Comparison of ENCODE assay signal across 17 cellular contexts in genomic region chr11:107224836-107225235, GRCh38.
DNase-seq lines count a peak whose midpoint lies in the region; ATAC-seq and TF ChIP-seq lines count a peak whose summit lies in the region.
"Had no signal": no experiment of that assay in that cellular context is flagged by ENCODE, and none has a peak within 500 bp of the region (broad histone marks: within the 10 kb centered on the region; RNA-seq: fewer than 3 reads in every experiment).

No MANE protein-coding gene starts in this region.

- no peaks in the 10 kb centered on the region for H3K27me3 ChIP-seq in CD8-positive, alpha-beta T cell (ENCODE audit: insufficient read depth, low read length)
- H3K27me3 ChIP-seq: BE2C, BLaER1 had no signal

- H3K27ac ChIP-seq in CD8-positive, alpha-beta T cell (ENCODE audit: low read depth, low read length) = no peak overlapping the region
- H3K27ac ChIP-seq: BLaER1 had no signal

- H3K4me1 ChIP-seq in CD8-positive, alpha-beta T cell (ENCODE audit: insufficient read depth, low read length) = no peaks in the 10 kb centered on the region
- H3K4me1 ChIP-seq: BE2C, BLaER1, Caco-2 had no signal

- H3K4me1 Mint-ChIP-seq in stimulated activated memory B cell treated with anti-CD40 and anti-IgM and Interleukin-4, amounts not matched to agents 10 μg/mL and 1 μg/mL and 100 μg/mL, for 72 hours = no peaks in the 10 kb centered on the region
- no peaks in the 10 kb centered on the region for H3K4me1 Mint-ChIP-seq in CD8-positive, alpha-beta T cell (ENCODE audit: low read depth)
- H3K4me1 Mint-ChIP-seq: CD14-positive monocyte; CD4-positive, alpha-beta memory T cell; CD4-positive, CD25-positive, alpha-beta regulatory T cell had no signal

- H3K9me3 Mint-ChIP-seq in stimulated activated memory B cell treated with anti-CD40 and anti-IgM and Interleukin-4, amounts not matched to agents 10 μg/mL and 1 μg/mL and 100 μg/mL, for 72 hours = peaks cover 10% of the 10 kb centered on the region
- peaks cover 5% of the 10 kb centered on the region for H3K9me3 Mint-ChIP-seq in CD8-positive, alpha-beta T cell

- POLR2A ChIA-PET in CD8-positive, alpha-beta T cell (lab: Charles Lee) = no interaction called here

- H3K27ac Mint-ChIP-seq in stimulated activated memory B cell treated with anti-CD40 and anti-IgM and Interleukin-4, amounts not matched to agents 10 μg/mL and 1 μg/mL and 100 μg/mL, for 72 hours = no peak overlapping the region
- no peak overlapping the region for H3K27ac Mint-ChIP-seq in CD8-positive, alpha-beta T cell
- H3K27ac Mint-ChIP-seq: CD14-positive monocyte; CD4-positive, alpha-beta memory T cell; CD4-positive, CD25-positive, alpha-beta regulatory T cell had no signal

- intact Hi-C loops in CD8-positive, alpha-beta T cell (cut with DNase I, micrococcal nuclease) = no loop called here

- TF ChIP-seq CTCF in LNCaP clone FGC (IDR thresholded peaks at IDR 0.05; ENCODE audit: control insufficient read depth, extremely low read depth, insufficient read depth) = no peak
- TF ChIP-seq CTCF in CD8-positive, alpha-beta T cell (IDR thresholded peaks at IDR 0.05) = no peak

- H3K4me3 ChIP-seq in LNCaP clone FGC (ENCODE audit: low read depth, low read length) = no peak overlapping the region
- H3K4me3 ChIP-seq in CD8-positive, alpha-beta T cell (ENCODE audit: low read depth, low read length) = no peak overlapping the region
- H3K4me3 ChIP-seq: BLaER1 had no signal

- H3K9me3 ChIP-seq in CD8-positive, alpha-beta T cell (ENCODE audit: low read length) = no peaks in the 10 kb centered on the region
- H3K9me3 ChIP-seq: BE2C, BLaER1, Caco-2 had no signal

- H3K36me3 Mint-ChIP-seq in stimulated activated memory B cell treated with anti-CD40 and anti-IgM and Interleukin-4, amounts not matched to agents 10 μg/mL and 1 μg/mL and 100 μg/mL, for 72 hours = no peaks in the 10 kb centered on the region
- H3K36me3 Mint-ChIP-seq in CD8-positive, alpha-beta T cell = no peaks in the 10 kb centered on the region
- H3K36me3 Mint-ChIP-seq: CD14-positive monocyte; CD4-positive, alpha-beta memory T cell; CD4-positive, CD25-positive, alpha-beta regulatory T cell had no signal

- CTCF ChIA-PET in CD8-positive, alpha-beta T cell (lab: Charles Lee) = no interaction called here

- ATAC-seq in stimulated activated memory B cell treated with anti-CD40 and anti-IgM and Interleukin-4, amounts not matched to agents 10 μg/mL and 1 μg/mL and 100 μg/mL, for 72 hours = no peak
- ATAC-seq in CD8-positive, alpha-beta T cell = no peak

- H3K27me3 Mint-ChIP-seq in stimulated activated memory B cell treated with anti-CD40 and anti-IgM and Interleukin-4, amounts not matched to agents 10 μg/mL and 1 μg/mL and 100 μg/mL, for 72 hours = no peaks in the 10 kb centered on the region
- H3K27me3 Mint-ChIP-seq in CD8-positive, alpha-beta T cell (ENCODE audit: low read depth) = no peaks in the 10 kb centered on the region
- H3K27me3 Mint-ChIP-seq: CD4-positive, alpha-beta memory T cell; CD4-positive, CD25-positive, alpha-beta regulatory T cell had no signal

- H3K4me3 Mint-ChIP-seq in stimulated activated memory B cell treated with anti-CD40 and anti-IgM and Interleukin-4, amounts not matched to agents 10 μg/mL and 1 μg/mL and 100 μg/mL, for 72 hours = no peak overlapping the region
- H3K4me3 Mint-ChIP-seq in CD8-positive, alpha-beta T cell = no peak overlapping the region
- H3K4me3 Mint-ChIP-seq: CD14-positive monocyte; CD4-positive, alpha-beta memory T cell had no signal

- peak; percentile 86 for DNase-seq in LNCaP clone FGC (ENCODE audit: low read depth)
- peak; percentile 72 for DNase-seq in astrocyte of the hippocampus (ENCODE audit: low read depth, low spot score)
- no peak for DNase-seq in CD8-positive, alpha-beta T cell
- DNase-seq in pons (ENCODE audit: low spot score) = no peak
- DNase-seq: 8988T; ACHN; BE2C; C1 segment of cervical spinal cord; Caco-2; Calu3; CD4-positive, alpha-beta memory T cell; CD4-positive, CD25-positive, alpha-beta regulatory T cell; DMS79 treated with DMSO at 0.1 percent for 48 hours; GF-D8 had no signal

- H3K36me3 ChIP-seq in CD8-positive, alpha-beta T cell (ENCODE audit: insufficient read depth, low read length) = no peaks in the 10 kb centered on the region
- H3K36me3 ChIP-seq: BE2C, BLaER1 had no signal

Comparison
In these comparisons a context has a peak if more than half of its experiments do, and no peak if none do; other contexts are left out.
1. DNase-seq: peak in LNCaP clone FGC (single experiment) and astrocyte of the hippocampus (single experiment); none in CD8-positive, alpha-beta T cell (0 of 7) and pons (single experiment).